In genomic region chr1:207054476-207054875, GRCh38 we compare ENCODE assay signal across 15 cellular contexts. TPM values are rescaled to one million over a fixed set of nuclear protein-coding genes. Genes with fewer than 3 reads are reported as not detected.
DNase-seq lines count a peak whose midpoint lies in the region; ATAC-seq lines count a peak whose summit lies in the region.
"Had no signal": no experiment of that assay in that cellular context is flagged by ENCODE, and none has a peak within 500 bp of the region (broad histone marks: within the 10 kb centered on the region; RNA-seq: fewer than 3 reads in every experiment).

No MANE protein-coding gene starts in this region.

- peak overlapping the region; percentile 95 for H3K27ac Mint-ChIP-seq in T-helper 17 cell
- H3K27ac Mint-ChIP-seq in stimulated activated naive B cell treated with anti-CD40 and anti-IgM and Interleukin-4, amounts not matched to agents 10 μg/mL and 1 μg/mL and 100 μg/mL, for 72 hours, result peak overlapping the region; percentile 26
- H3K27ac Mint-ChIP-seq: HFFc6 had no signal

- no peaks in the 10 kb centered on the region for H3K27me3 ChIP-seq in layer of hippocampus (ENCODE audit: control insufficient read depth, insufficient read depth, low read length)
- H3K27me3 ChIP-seq: pancreas had no signal

- DNase-seq in SIG-M5 treated with dmso at 0.1 percent for 504 hours (lab: John Stamatoyannopoulos, UW; ENCODE audit: unreplicated experiment) (peak; percentile 67), SIG-M5 (lab: John Stamatoyannopoulos, UW) (no peak), T-helper 17 cell (no peak), CD1c-positive myeloid dendritic cell (ENCODE audit: extremely low spot score) (no peak), H4 (ENCODE audit: low spot score) (no peak)
- no peak for DNase-seq in stimulated activated naive B cell treated with anti-CD40 and anti-IgM and Interleukin-4, amounts not matched to agents 10 μg/mL and 1 μg/mL and 100 μg/mL, for 72 hours
- DNase-seq: activated CD4-positive, alpha-beta T cell treated with anti-CD3 and anti-CD28 coated beads for 1 hour; GDM1; HFFc6; NCI-H1694 treated with DMSO at 0.1 percent for 48 hours; pancreas had no signal

- no peaks in the 10 kb centered on the region for H3K36me3 Mint-ChIP-seq in T-helper 17 cell (ENCODE audit: low read depth)
- H3K36me3 Mint-ChIP-seq in stimulated activated naive B cell treated with anti-CD40 and anti-IgM and Interleukin-4, amounts not matched to agents 10 μg/mL and 1 μg/mL and 100 μg/mL, for 72 hours, result peaks cover 6 to 8% of the 10 kb centered on the region in 2 donors

- H3K4me1 Mint-ChIP-seq in T-helper 17 cell, result peaks cover 23% of the 10 kb centered on the region
- peaks cover 27 to 49% of the 10 kb centered on the region in 2 donors for H3K4me1 Mint-ChIP-seq in stimulated activated naive B cell treated with anti-CD40 and anti-IgM and Interleukin-4, amounts not matched to agents 10 μg/mL and 1 μg/mL and 100 μg/mL, for 72 hours

- no peaks in the 10 kb centered on the region for H3K27me3 Mint-ChIP-seq in T-helper 17 cell
- H3K27me3 Mint-ChIP-seq in stimulated activated naive B cell treated with anti-CD40 and anti-IgM and Interleukin-4, amounts not matched to agents 10 μg/mL and 1 μg/mL and 100 μg/mL, for 72 hours, result no peaks in the 10 kb centered on the region

- ATAC-seq in T-helper 17 cell (no peak), HG02884 (IDR thresholded peaks at IDR 0.05; ENCODE audit: unreplicated experiment) (no peak)
- ATAC-seq in stimulated activated naive B cell treated with anti-CD40 and anti-IgM and Interleukin-4, amounts not matched to agents 10 μg/mL and 1 μg/mL and 100 μg/mL, for 72 hours (replicated peaks), result peak; percentile 15 to 32
- ATAC-seq: pancreas had no signal

- H3K27ac ChIP-seq in layer of hippocampus (ENCODE audit: low read depth, low read length), result peak overlapping the region; percentile 19
- H3K27ac ChIP-seq: pancreas had no signal

- H3K9me3 Mint-ChIP-seq in stimulated activated naive B cell treated with anti-CD40 and anti-IgM and Interleukin-4, amounts not matched to agents 10 μg/mL and 1 μg/mL and 100 μg/mL, for 72 hours, result no peaks in the 10 kb centered on the region
- H3K9me3 Mint-ChIP-seq: HFFc6 had no signal

- peak overlapping the region; percentile 0 for H3K4me3 Mint-ChIP-seq in T-helper 17 cell
- peak overlapping the region; percentile 86 to 94 for H3K4me3 Mint-ChIP-seq in stimulated activated naive B cell treated with anti-CD40 and anti-IgM and Interleukin-4, amounts not matched to agents 10 μg/mL and 1 μg/mL and 100 μg/mL, for 72 hours

- H3K9me3 ChIP-seq in T-helper 17 cell (ENCODE audit: control insufficient read depth, low read length, poor library complexity, severe bottlenecking), result no peaks in the 10 kb centered on the region
- H3K9me3 ChIP-seq: pancreas had no signal

RNA-seq across cellular contexts. Expression of gene PFKFB2, which starts 1.4 kb away (rescaled TPM):
- 1 to 10 TPM; 1.7 to 2.0 TPM for total RNA-seq in T-helper 17 cell
- 5.6 and 6.0 TPM in 2 replicates for total RNA-seq in H4 (2014; rRNA removed; shearing (Covaris generic))

RNA-seq across cellular contexts. Expression of gene YOD1, which starts 3.5 kb away (rescaled TPM):
- 10 to 100 TPM in 1 of 2 donors, 1 to 10 TPM in 1; 8.3 to 14.4 TPM for total RNA-seq in T-helper 17 cell
- total RNA-seq in H4 (2014; rRNA removed; shearing (Covaris generic)), result 3.5 and 3.9 TPM in 2 replicates

RNA-seq across cellular contexts. Expression of gene C1orf116, which starts 21.9 kb away (rescaled TPM):
- 1 to 10 TPM in 1 of 2 donors, under 1 TPM in 1; 0.22 to 2.7 TPM for total RNA-seq in T-helper 17 cell
- total RNA-seq in H4 (2014; rRNA removed; shearing (Covaris generic)), result not detected in 2 replicates

RNA-seq across cellular contexts. Expression of gene C4BPB, which starts 34.2 kb away (rescaled TPM):
- total RNA-seq in T-helper 17 cell, result under 1 TPM in 1 of 2 donors, not detected in 1; 0.27 TPM
- not detected in 2 replicates for total RNA-seq in H4 (2014; rRNA removed; shearing (Covaris generic))
- total RNA-seq: endothelial cell of umbilical vein had no signal

RNA-seq across cellular contexts. Expression of gene C4BPA, which starts 49.6 kb away (rescaled TPM):
- total RNA-seq in T-helper 17 cell, result under 1 TPM in 1 of 2 donors, not detected in 1; 0.12 TPM
- total RNA-seq in H4 (2014; rRNA removed; shearing (Covaris generic)), result 0.15 TPM in 1 of 2 replicates, not detected in the other
- total RNA-seq: A172, endothelial cell of umbilical vein, HFFc6 had no signal

Comparison
In these comparisons a context has a peak if more than half of its experiments do, and no peak if none do; other contexts are left out.
1. ATAC-seq: peak in stimulated activated naive B cell treated with anti-CD40 and anti-IgM and Interleukin-4, amounts not matched to agents 10 μg/mL and 1 μg/mL and 100 μg/mL, for 72 hours (2 of 2); none in T-helper 17 cell (single experiment) and HG02884 (single experiment).